ENCODE assay signal across 18 cellular contexts in genomic region chr1:8363764-8364301, GRCh38. TPM values are rescaled to one million over a fixed set of nuclear protein-coding genes. Genes with fewer than 3 reads are reported as not detected.
DNase-seq lines count a peak whose midpoint lies in the region; ATAC-seq, FAIRE-seq and TF ChIP-seq lines count a peak whose summit lies in the region.
"Had no signal": no experiment of that assay in that cellular context is flagged by ENCODE, and none has a peak within 500 bp of the region (broad histone marks: within the 10 kb centered on the region; RNA-seq: fewer than 3 reads in every experiment).

No MANE protein-coding gene starts in this region.

- H3K27me3 ChIP-seq in right atrium auricular region, result no peaks in the 10 kb centered on the region
- no peaks in the 10 kb centered on the region for H3K27me3 ChIP-seq in rectal smooth muscle tissue (ENCODE audit: control insufficient read depth, insufficient read depth, low read length)
- H3K27me3 ChIP-seq in uterus, result no peaks in the 10 kb centered on the region

- H3K9me3 ChIP-seq in right atrium auricular region (no peaks in the 10 kb centered on the region), uterus (no peaks in the 10 kb centered on the region)

- H3K4me3 ChIP-seq in right atrium auricular region (no peak overlapping the region), rectal smooth muscle tissue (ENCODE audit: low read length) (no peak overlapping the region), uterus (no peak overlapping the region)

- H3K27ac ChIP-seq in right atrium auricular region (peak overlapping the region; percentile 90 to 98), rectal smooth muscle tissue (ENCODE audit: low read depth, low read length) (peak overlapping the region; percentile 78), uterus (peak overlapping the region; percentile 17 to 85)
- H3K27ac ChIP-seq: RWPE1 had no signal

- no peak for TF ChIP-seq CTCF in right atrium auricular region (IDR thresholded peaks at IDR 0.05)
- TF ChIP-seq CTCF in uterus (IDR thresholded peaks at IDR 0.05), result no peak

- DNase-seq in cardiac septum (ENCODE audit: low spot score) (peak; percentile 68), left cardiac atrium (no peak), right atrium auricular region (ENCODE audit: low spot score) (no peak), uterus (peak; percentile 18 to 39), erythroblast (lab: John Stamatoyannopoulos, UW) (no peak), retina (no peak), GM12892 (ENCODE audit: insufficient read length) (no peak)
- DNase-seq: ACHN; activated CD4-positive, alpha-beta T cell treated with anti-CD3 and anti-CD28 coated beads for 4 hours; activated T-cell treated with anti-CD3 and anti-CD28 coated beads, Interleukin-2, amount 50 U/mL, for 1 hour; amniotic stem cell; cortex of kidney; NCI-H2029; NCI-H82; occipital lobe; T-helper 2 cell had no signal

- peaks cover 4 to 65% of the 10 kb centered on the region in 2 donors for H3K4me1 ChIP-seq in right atrium auricular region
- peaks cover 36% of the 10 kb centered on the region for H3K4me1 ChIP-seq in rectal smooth muscle tissue (ENCODE audit: control insufficient read depth, insufficient read depth, low read length)
- H3K4me1 ChIP-seq in uterus, result peaks cover 0 to 14% of the 10 kb centered on the region in 2 donors

- no peak for FAIRE-seq in GM12892 (lab: Jason Lieb, UNC)

- ATAC-seq in left cardiac atrium, result no peak

- H3K36me3 ChIP-seq in right atrium auricular region, result peaks cover 77% of the 10 kb centered on the region
- peaks cover 48% of the 10 kb centered on the region for H3K36me3 ChIP-seq in rectal smooth muscle tissue (ENCODE audit: control insufficient read depth, insufficient read depth, low read length)
- H3K36me3 ChIP-seq in uterus, result no peaks in the 10 kb centered on the region

- no peak for TF ChIP-seq POLR2A in uterus (IDR thresholded peaks at IDR 0.05)
- no peak for TF ChIP-seq POLR2A in erythroblast (IDR thresholded peaks at IDR 0.05; ENCODE audit: low read length)
- no peak for TF ChIP-seq POLR2A in GM12892 (IDR thresholded peaks at IDR 0.05; ENCODE audit: low read depth, low read length)

- H3K9ac ChIP-seq in rectal smooth muscle tissue (ENCODE audit: low read length), result no peak overlapping the region

- intact Hi-C loops in cardiac septum (cut with DNase I) (no loop called here), left cardiac atrium (cut with DNase I) (no loop called here), uterus (cut with DNase I; ENCODE audit: low total_unique reads) (no loop called here)

RNA-seq across cellular contexts. Expression of gene SLC45A1, which starts 45.9 kb away (rescaled TPM):
- total RNA-seq in cardiac septum, result 1.8 TPM
- 1 to 10 TPM; 1.8 to 2.2 TPM for total RNA-seq in left cardiac atrium
- total RNA-seq in right atrium auricular region, result 1 to 10 TPM; 1.0 to 3.0 TPM
- 10 to 100 TPM in 2 of 4 donors, 1 to 10 TPM in 1, under 1 TPM in 1; 0.51 to 13.8 (median 7.4) TPM for total RNA-seq in uterus
- polyA plus RNA-seq in GM12892 (2012; ENCODE audit: missing spikeins), result not detected

Comparison
In these comparisons a context has a peak if more than half of its experiments do, and no peak if none do; other contexts are left out.
1. DNase-seq: peak in cardiac septum (single experiment) and uterus (2 of 2); none in left cardiac atrium (single experiment), right atrium auricular region (single experiment), erythroblast (0 of 2), retina (single experiment) and GM12892 (single experiment).
2. Peak in every context shown above with its lines, with median percentiles within 50 percentile points of each other: H3K27ac ChIP-seq.